19 cellular contexts compared by ENCODE assay signal in genomic region chr3:101077361-101078011, GRCh38.
DNase-seq lines count a peak whose midpoint lies in the region; ATAC-seq lines count a peak whose summit lies in the region.
"Had no signal": no experiment of that assay in that cellular context is flagged by ENCODE, and none has a peak within 500 bp of the region (broad histone marks: within the 10 kb centered on the region; RNA-seq: fewer than 3 reads in every experiment).

No MANE protein-coding gene starts in this region.

- no peaks in the 10 kb centered on the region for H3K9me3 ChIP-seq in aorta (ENCODE audit: control insufficient read depth, low read length)
- H3K9me3 ChIP-seq: BLaER1 treated with 17β-estradiol and CSF1 and Interleukin-3, amounts not matched to agents 10 nM and 100 nM; esophagus squamous epithelium; testis had no signal

- no peaks in the 10 kb centered on the region for H3K36me3 ChIP-seq in aorta (ENCODE audit: control insufficient read depth in 1 of 2, insufficient read depth in 2 of 2, low read length in 1 of 2)
- H3K36me3 ChIP-seq: BLaER1 treated with 17β-estradiol and CSF1 and Interleukin-3, amounts not matched to agents 10 nM and 100 nM; esophagus squamous epithelium had no signal

- no peak for ATAC-seq in HG03045 (IDR thresholded peaks at IDR 0.05; ENCODE audit: unreplicated experiment)
- no peak for ATAC-seq in aorta (ENCODE audit: low FRiP score)
- ATAC-seq: activated T-cell treated with anti-CD3 and anti-CD28 coated beads, Interleukin-2, amount 50 U/mL, for 4 hours; sciatic nerve had no signal

- DNase-seq in HCEC 1CT (peak; percentile 45), astrocyte of the hippocampus (ENCODE audit: low read depth, low spot score) (peak; percentile 52), globus pallidus (ENCODE audit: low spot score) (peak; percentile 39), pons (ENCODE audit: low spot score) (peak; percentile 24), cortex of kidney (lab: John Stamatoyannopoulos, UW) (no peak), aorta (no peak), occipital lobe (lab: John Stamatoyannopoulos, UW) (no peak)
- DNase-seq: activated CD4-positive, alpha-beta T cell treated with anti-CD3 and anti-CD28 coated beads, Interleukin-2, amount 50 U/mL, for 1 hour; activated T-cell treated with anti-CD3 and anti-CD28 coated beads, Interleukin-2, amount 50 U/mL, for 4 hours; amniotic stem cell; esophagus squamous epithelium; NCI-H146; NCI-H2227 treated with DMSO at 0.1 percent for 48 hours; stimulated activated CD4-positive, alpha-beta T cell treated with anti-CD3 and anti-CD28 coated beads, Interleukin-4, amount 100 ng/mL, for 24 hours; testis had no signal

- intact Hi-C loops in aorta (cut with DNase I): no loop called here

- no peaks in the 10 kb centered on the region for H3K27me3 ChIP-seq in aorta (ENCODE audit: control insufficient read depth in 1 of 2, insufficient read depth in 2 of 2, low read length in 1 of 2)
- H3K27me3 ChIP-seq: BLaER1 treated with 17β-estradiol and CSF1 and Interleukin-3, amounts not matched to agents 10 nM and 100 nM; esophagus squamous epithelium; testis had no signal

- no peak overlapping the region for H3K4me3 ChIP-seq in aorta (ENCODE audit: low read length in 2 of 2)
- H3K4me3 ChIP-seq: BLaER1 treated with 17β-estradiol and CSF1 and Interleukin-3, amounts not matched to agents 10 nM and 100 nM; esophagus squamous epithelium; lung; testis had no signal

- 49 to 56% methylated on average over 3 of the region's 3 CpGs for WGBS in aorta, 2 donors

- no peaks in the 10 kb centered on the region for H3K4me1 ChIP-seq in aorta (ENCODE audit: control insufficient read depth in 1 of 2, insufficient read depth in 2 of 2, low read length in 2 of 2)
- H3K4me1 ChIP-seq: BLaER1 treated with 17β-estradiol and CSF1 and Interleukin-3, amounts not matched to agents 10 nM and 100 nM; testis had no signal

- no peak overlapping the region for H3K27ac ChIP-seq in aorta (ENCODE audit: low read depth in 1 of 2, low read length in 2 of 2)
- H3K27ac ChIP-seq: BLaER1 treated with 17β-estradiol and CSF1 and Interleukin-3, amounts not matched to agents 10 nM and 100 nM; esophagus squamous epithelium; testis had no signal

Comparison
In these comparisons a context has a peak if more than half of its experiments do, and no peak if none do; other contexts are left out.
1. DNase-seq: peak in HCEC 1CT (single experiment), astrocyte of the hippocampus (single experiment), globus pallidus (single experiment) and pons (single experiment); none in cortex of kidney (single experiment), aorta (0 of 2) and occipital lobe (single experiment).